Comparison of ENCODE assay signal across 1 cellular context in the genomic region with DNA sequence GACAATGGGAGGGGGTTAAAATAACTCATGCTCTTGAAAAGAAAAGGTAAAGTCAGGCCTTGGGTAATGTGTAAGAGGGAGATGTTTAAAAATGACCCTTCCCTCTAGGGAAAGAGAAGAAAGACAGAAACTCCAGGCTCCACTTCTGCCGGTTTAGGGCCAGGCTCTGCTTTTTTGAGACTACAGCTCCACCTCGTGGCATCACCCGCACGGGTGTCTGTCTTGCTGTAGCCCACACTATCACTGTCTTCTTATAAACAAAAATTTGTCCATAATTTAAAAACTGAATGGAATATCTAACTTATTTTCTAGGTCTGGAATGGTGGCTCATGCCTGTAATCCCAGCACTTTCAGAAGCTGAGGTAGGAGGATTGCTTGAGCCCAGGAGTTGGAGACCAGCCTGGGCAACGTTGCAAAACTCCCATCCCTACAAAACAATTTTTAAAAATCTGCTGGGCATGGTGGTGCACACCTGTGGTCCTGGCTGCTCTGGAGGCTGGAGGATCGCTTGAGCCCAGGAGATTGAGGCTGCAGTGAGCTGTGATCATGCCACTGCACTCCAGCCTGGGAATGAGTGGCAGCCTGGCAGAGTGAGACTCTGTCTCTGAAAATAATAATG.
TF ChIP-seq lines count a peak whose summit lies in the region.

No MANE protein-coding gene starts in this region.

TF ChIP-seq in H1, 55 proteins besides CTCF, POLR2A, EP300 and RAD21 (continued from another document):
- TF ChIP-seq ASH2L (IDR thresholded peaks at IDR 0.05; ENCODE audit: low read length) (no peak), NANOG (IDR thresholded peaks at IDR 0.05; ENCODE audit: insufficient read depth, low read depth, low read length, poor library complexity, severe bottlenecking) (no peak), TAF1 (IDR thresholded peaks at IDR 0.05; ENCODE audit: low read depth, low read length) (no peak)
- TF ChIP-seq, protein P1, sequence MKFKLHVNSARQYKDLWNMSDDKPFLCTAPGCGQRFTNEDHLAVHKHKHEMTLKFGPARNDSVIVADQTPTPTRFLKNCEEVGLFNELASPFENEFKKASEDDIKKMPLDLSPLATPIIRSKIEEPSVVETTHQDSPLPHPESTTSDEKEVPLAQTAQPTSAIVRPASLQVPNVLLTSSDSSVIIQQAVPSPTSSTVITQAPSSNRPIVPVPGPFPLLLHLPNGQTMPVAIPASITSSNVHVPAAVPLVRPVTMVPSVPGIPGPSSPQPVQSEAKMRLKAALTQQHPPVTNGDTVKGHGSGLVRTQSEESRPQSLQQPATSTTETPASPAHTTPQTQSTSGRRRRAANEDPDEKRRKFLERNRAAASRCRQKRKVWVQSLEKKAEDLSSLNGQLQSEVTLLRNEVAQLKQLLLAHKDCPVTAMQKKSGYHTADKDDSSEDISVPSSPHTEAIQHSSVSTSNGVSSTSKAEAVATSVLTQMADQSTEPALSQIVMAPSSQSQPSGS (IDR thresholded peaks at IDR 0.05; ENCODE audit: low read length): no peak
